11 cellular contexts compared by ENCODE assay signal in genomic region chr14:102799684-102800562, GRCh38. TPM values are rescaled to one million over a fixed set of nuclear protein-coding genes. Genes with fewer than 3 reads are reported as not detected.
DNase-seq lines count a peak whose midpoint lies in the region; ATAC-seq and TF ChIP-seq lines count a peak whose summit lies in the region.
"Had no signal": no experiment of that assay in that cellular context is flagged by ENCODE, and none has a peak within 500 bp of the region (broad histone marks: within the 10 kb centered on the region; RNA-seq: fewer than 3 reads in every experiment).

No MANE protein-coding gene starts in this region.

- no peak overlapping the region for H3K4me3 ChIP-seq in neutrophil (ENCODE audit: low read depth in 1 of 2, low read length in 1 of 2)
- H3K4me3 ChIP-seq: pancreas, thyroid gland had no signal

- H3K27me3 ChIP-seq in neutrophil, result no peaks in the 10 kb centered on the region
- H3K27me3 ChIP-seq: pancreas, thyroid gland had no signal

- peaks cover 9% of the 10 kb centered on the region for H3K36me3 Mint-ChIP-seq in central memory CD8-positive, alpha-beta T cell (ENCODE audit: insufficient read depth)

- peaks cover 7 to 8% of the 10 kb centered on the region in 2 experiments for H3K4me1 ChIP-seq in neutrophil (ENCODE audit: control insufficient read depth in 1 of 2, insufficient read depth in 1 of 2, low read depth in 1 of 2, low read length in 1 of 2)

- no peak overlapping the region for H3K4me3 Mint-ChIP-seq in central memory CD8-positive, alpha-beta T cell

- peak; percentile 97 for DNase-seq in EH (ENCODE audit: low read depth)
- DNase-seq in LHCN-M2 (ENCODE audit: low read depth), result peak; percentile 90
- no peak for DNase-seq in central memory CD8-positive, alpha-beta T cell (ENCODE audit: low spot score in 2 of 2)
- no peak for DNase-seq in G401 (ENCODE audit: low spot score)
- DNase-seq in GM19238 (ENCODE audit: insufficient read length, low spot score), result no peak
- DNase-seq: activated CD8-positive, alpha-beta memory T cell treated with anti-CD3 and anti-CD28 coated beads, Interleukin-2, amount 50 U/mL, for 48 hours; pancreas; thyroid gland had no signal

- in situ Hi-C loops in G401 (cut with HindIII; ENCODE audit: low sequenced_read_pairs), result no loop called here

- H3K27me3 Mint-ChIP-seq in central memory CD8-positive, alpha-beta T cell, result no peaks in the 10 kb centered on the region

- no peaks in the 10 kb centered on the region for H3K9me3 ChIP-seq in neutrophil
- H3K9me3 ChIP-seq: pancreas, thyroid gland had no signal

- peaks cover 51% of the 10 kb centered on the region for H3K4me1 Mint-ChIP-seq in central memory CD8-positive, alpha-beta T cell

- H3K27ac Mint-ChIP-seq in central memory CD8-positive, alpha-beta T cell (ENCODE audit: low read depth), result peak overlapping the region; percentile 46

- H3K36me3 ChIP-seq in neutrophil, result no peaks in the 10 kb centered on the region
- H3K36me3 ChIP-seq: pancreas, thyroid gland had no signal

- no peak for ATAC-seq in central memory CD8-positive, alpha-beta T cell (replicated peaks; ENCODE audit: extremely low read depth, poor library complexity, severe bottlenecking)
- no peak for ATAC-seq in GM21619 (IDR thresholded peaks at IDR 0.05; ENCODE audit: unreplicated experiment)
- ATAC-seq: HepG2 had no signal

- H3K27ac ChIP-seq in neutrophil, result peak overlapping the region; percentile 4
- H3K27ac ChIP-seq: pancreas, thyroid gland had no signal

- no peaks in the 10 kb centered on the region for H3K9me3 Mint-ChIP-seq in central memory CD8-positive, alpha-beta T cell

- TF ChIP-seq CTCF in neutrophil (IDR thresholded peaks at IDR 0.05), result no peak

RNA-seq across cellular contexts. Expression of gene TRAF3, which starts 22.7 kb away (rescaled TPM):
- total RNA-seq in LHCN-M2 (2014; rRNA removed), result 15.9 and 17.0 TPM in 2 replicates
- 10.5 TPM for polyA plus RNA-seq in LHCN-M2 (2012)
- 21.0 and 45.5 TPM in 2 replicates for total RNA-seq in G401 (2014; rRNA removed; shearing (Covaris generic))

Comparison
In these comparisons a context has a peak if more than half of its experiments do, and no peak if none do; other contexts are left out.
1. DNase-seq: peak in EH (single experiment) and LHCN-M2 (single experiment); none in central memory CD8-positive, alpha-beta T cell (0 of 2), G401 (single experiment) and GM19238 (single experiment).